In the genomic region with DNA sequence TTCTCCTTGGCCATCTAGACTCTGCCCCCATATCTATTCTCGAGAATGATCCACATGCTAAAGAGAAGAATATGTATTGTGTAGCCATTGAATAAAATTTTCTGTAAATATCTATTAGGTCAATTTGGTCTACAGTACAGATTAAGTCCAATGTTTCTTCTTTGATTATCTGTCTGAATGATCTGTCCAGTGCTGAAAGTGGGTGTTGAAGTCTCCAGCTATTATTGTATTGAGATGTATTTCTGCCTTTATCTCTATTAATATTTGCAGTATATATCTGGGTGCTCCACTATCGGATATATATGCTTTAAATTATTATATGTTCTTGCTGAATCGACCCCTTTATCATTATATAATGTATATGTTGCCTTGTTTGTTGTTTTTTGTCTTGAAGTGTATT, we compare ENCODE assay signal across 27 cellular contexts.
"Had no signal": no experiment of that assay in that cellular context is flagged by ENCODE, and none has a peak within 500 bp of the region (broad histone marks: within the 10 kb centered on the region; RNA-seq: fewer than 3 reads in every experiment).

No MANE protein-coding gene starts in this region.

- H3K4me2 ChIP-seq: hepatocyte had no signal

- FAIRE-seq: colon, endometrium, endothelial cell of umbilical vein, frontal cortex had no signal

- ATAC-seq: effector memory CD8-positive, alpha-beta T cell; esophagus mucosa; foreskin keratinocyte; gastrocnemius medialis; gastroesophageal sphincter; heart left ventricle; heart right ventricle had no signal

- H3K4me1 ChIP-seq: colonic mucosa, esophagus muscularis mucosa, esophagus squamous epithelium, foreskin keratinocyte, gastrocnemius medialis, gastroesophageal sphincter, heart left ventricle, heart right ventricle had no signal

- H3K27ac ChIP-seq: colonic mucosa, coronary artery, dorsolateral prefrontal cortex, epithelial cell of prostate, esophagus muscularis mucosa, esophagus squamous epithelium, foreskin keratinocyte, gastrocnemius medialis, gastroesophageal sphincter, heart left ventricle, heart right ventricle, hepatocyte had no signal

- DNase-seq: colonic mucosa; cortex of kidney; dermis blood vessel endothelial cell; dorsolateral prefrontal cortex; effector CD4-positive, alpha-beta T cell; effector memory CD4-positive, alpha-beta T cell; effector memory CD8-positive, alpha-beta T cell; erythroblast; esophagus squamous epithelium; foreskin fibroblast; foreskin keratinocyte; foreskin melanocyte; gastrocnemius medialis; glutamatergic neuron; head of caudate nucleus; heart right ventricle had no signal

- H3K9me3 ChIP-seq: colonic mucosa, gastrocnemius medialis had no signal

- H3K4me3 ChIP-seq: colonic mucosa, coronary artery, dorsolateral prefrontal cortex, esophagus muscularis mucosa, esophagus squamous epithelium, gastrocnemius medialis, gastroesophageal sphincter, heart left ventricle, heart right ventricle, hepatocyte had no signal
